ENCODE assay signal across 3 cellular contexts in genomic region chr3:110074095-110074494, GRCh38.
"Had no signal": no experiment of that assay in that cellular context is flagged by ENCODE, and none has a peak within 500 bp of the region (broad histone marks: within the 10 kb centered on the region; RNA-seq: fewer than 3 reads in every experiment).

No MANE protein-coding gene starts in this region.

- H3K4me3 ChIP-seq: GM12878 had no signal

- DNase-seq: GDM1, GF-D8 had no signal
